Comparison of ENCODE assay signal across 16 cellular contexts in the genomic region with DNA sequence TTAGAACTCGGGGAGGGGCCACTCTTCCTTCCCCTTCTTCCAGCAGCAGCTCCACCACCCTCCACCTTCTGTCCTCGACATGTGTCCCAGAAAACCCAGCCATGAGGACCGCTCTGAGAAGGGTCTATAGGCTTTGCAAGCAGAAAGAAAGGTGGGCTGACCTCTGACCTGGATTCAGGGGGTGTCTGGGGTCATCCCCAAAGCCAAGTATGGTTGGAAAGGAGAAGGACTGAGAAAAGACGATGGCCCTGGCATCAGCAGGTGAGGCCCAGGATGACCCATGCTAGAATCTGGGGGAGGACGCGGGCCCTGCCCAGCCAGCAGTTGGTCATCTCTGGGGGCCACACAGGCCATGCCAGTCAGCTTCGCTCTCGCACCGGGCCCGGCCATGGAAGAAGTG. TPM values are rescaled to one million over a fixed set of nuclear protein-coding genes. Genes with fewer than 3 reads are reported as not detected.
DNase-seq lines count a peak whose midpoint lies in the region; ATAC-seq, FAIRE-seq and TF ChIP-seq lines count a peak whose summit lies in the region.
"Had no signal": no experiment of that assay in that cellular context is flagged by ENCODE, and none has a peak within 500 bp of the region (broad histone marks: within the 10 kb centered on the region; RNA-seq: fewer than 3 reads in every experiment).

No MANE protein-coding gene starts in this region.

- no peak for ATAC-seq in HepG2
- ATAC-seq in right lobe of liver, result no peak
- no peak for ATAC-seq in stimulated activated naive B cell treated with anti-CD40 and anti-IgM and Interleukin-4, amounts not matched to agents 10 μg/mL and 1 μg/mL and 100 μg/mL, for 72 hours (replicated peaks)
- ATAC-seq: A549 had no signal

- TF ChIP-seq CTCF in HepG2 (CRISPR knock-in tag; IDR thresholded peaks at IDR 0.05), result no peak
- TF ChIP-seq CTCF in right lobe of liver (IDR thresholded peaks at IDR 0.05), result no peak
- no peak for TF ChIP-seq CTCF in CD14-positive monocyte (IDR thresholded peaks at IDR 0.05)
- no peak for TF ChIP-seq CTCF in RWPE1 (conservative IDR thresholded peaks at IDR 0.05; ENCODE audit: low read depth)

- FAIRE-seq in HepG2 (lab: Jason Lieb, UNC), result no peak
- FAIRE-seq: A549, GM18507, HTR-8/SVneo had no signal

- intact Hi-C loops in HepG2 (cut with micrococcal nuclease; ENCODE audit: unreplicated experiment), result no loop called here
- intact Hi-C loops in right lobe of liver (cut with DNase I), result no loop called here
- intact Hi-C loops in CD14-positive monocyte (cut with micrococcal nuclease), result no loop called here

- in situ Hi-C loops in HepG2 (cut with HindIII; ENCODE audit: extremely low pct_ligation_motif_present, low pct_unique_long_range_greater_than_20kb), result no loop called here

- 93% methylated on average over 6 of the region's 10 CpGs for WGBS in HepG2 (ENCODE audit: low lambda C conversion rate)
- 94% methylated on average over 6 of the region's 10 CpGs for WGBS in right lobe of liver (ENCODE audit: insufficient coverage, low coverage, low lambda C conversion rate, missing lambda C conversion rate)

- H3K9ac ChIP-seq in HepG2 (ENCODE audit: insufficient read depth, low read depth, low read length), result no peak overlapping the region

- no peak for TF ChIP-seq RAD21 in HepG2 (CRISPR knock-in tag; IDR thresholded peaks at IDR 0.05)

- H3K27ac ChIP-seq in HepG2 (ENCODE audit: extremely low read length, insufficient read depth, low read length), result no peak overlapping the region
- H3K27ac ChIP-seq in right lobe of liver, result no peak overlapping the region
- peak overlapping the region; percentile 34 for H3K27ac ChIP-seq in RWPE1
- H3K27ac ChIP-seq: A549 had no signal

- no peaks in the 10 kb centered on the region for H3K9me3 ChIP-seq in HepG2 (ENCODE audit: low read length)
- no peaks in the 10 kb centered on the region for H3K9me3 ChIP-seq in right lobe of liver
- H3K9me3 ChIP-seq: A549 had no signal

- no peak overlapping the region for H3K4me2 ChIP-seq in HepG2 (ENCODE audit: low read depth, low read length)
- H3K4me2 ChIP-seq: A549 had no signal

- H3K4me1 Mint-ChIP-seq in CD14-positive monocyte, result no peaks in the 10 kb centered on the region
- H3K4me1 Mint-ChIP-seq in stimulated activated naive B cell treated with anti-CD40 and anti-IgM and Interleukin-4, amounts not matched to agents 10 μg/mL and 1 μg/mL and 100 μg/mL, for 72 hours, result peaks cover 4 to 14% of the 10 kb centered on the region in 2 donors
- H3K4me1 Mint-ChIP-seq: CD4-positive, alpha-beta memory T cell had no signal

- CTCF ChIA-PET in HepG2 (lab: Yijun Ruan, JAX; ENCODE audit: low intra/inter-chr PET ratio, low total read pairs) (no interaction called here), RWPE1 (lab: Yijun Ruan, JAX) (interaction anchor here (1.0 kb wide), 1 partner anchor 13 kb away, joined by 3 read pairs; no protein-coding TSS in a partner anchor)

- POLR2A ChIA-PET in HepG2 (lab: Yijun Ruan, JAX), result interaction anchor here (3.6 kb wide), 1 partner anchor 16 kb away, joined by 16 read pairs; no protein-coding TSS in a partner anchor
- POLR2A ChIA-PET in RWPE1 (lab: Yijun Ruan, JAX; ENCODE audit: low non-redundant PET), result no interaction called here

- no peak overlapping the region for H3K4me3 Mint-ChIP-seq in CD14-positive monocyte
- no peak overlapping the region for H3K4me3 Mint-ChIP-seq in stimulated activated naive B cell treated with anti-CD40 and anti-IgM and Interleukin-4, amounts not matched to agents 10 μg/mL and 1 μg/mL and 100 μg/mL, for 72 hours
- H3K4me3 Mint-ChIP-seq: CD4-positive, alpha-beta memory T cell had no signal

- H4K20me1 ChIP-seq in HepG2 (ENCODE audit: insufficient read depth, low read length), result no peaks in the 10 kb centered on the region; the same call in 1 of the 2 replicates

- H3K4me1 ChIP-seq in HepG2 (ENCODE audit: insufficient read depth, low read length) (peaks cover 6% of the 10 kb centered on the region; the same call in 1 of the 2 replicates), right lobe of liver (no peaks in the 10 kb centered on the region)
- H3K4me1 ChIP-seq: A549 had no signal

- H3K27ac Mint-ChIP-seq in CD14-positive monocyte, result no peak overlapping the region
- H3K27ac Mint-ChIP-seq in stimulated activated naive B cell treated with anti-CD40 and anti-IgM and Interleukin-4, amounts not matched to agents 10 μg/mL and 1 μg/mL and 100 μg/mL, for 72 hours, result peak overlapping the region; percentile 47
- H3K27ac Mint-ChIP-seq: CD4-positive, alpha-beta memory T cell had no signal

- no peak for TF ChIP-seq POLR2A in HepG2 (IDR thresholded peaks at IDR 0.05; ENCODE audit: insufficient read depth in 1 of 2, low read depth in 2 of 2, low read length in 2 of 2)
- no peak for TF ChIP-seq POLR2A in right lobe of liver (IDR thresholded peaks at IDR 0.05)

- no peak overlapping the region for H2AFZ ChIP-seq in HepG2 (ENCODE audit: low read length)

- peaks cover 36 to 72% of the 10 kb centered on the region in 2 donors for H3K36me3 Mint-ChIP-seq in CD14-positive monocyte
- peaks cover 16 to 35% of the 10 kb centered on the region in 2 donors for H3K36me3 Mint-ChIP-seq in stimulated activated naive B cell treated with anti-CD40 and anti-IgM and Interleukin-4, amounts not matched to agents 10 μg/mL and 1 μg/mL and 100 μg/mL, for 72 hours

- H3K9me3 Mint-ChIP-seq in CD14-positive monocyte, result peaks cover 0 to 2% (median 0%) of the 10 kb centered on the region in 7 donors
- H3K9me3 Mint-ChIP-seq in stimulated activated naive B cell treated with anti-CD40 and anti-IgM and Interleukin-4, amounts not matched to agents 10 μg/mL and 1 μg/mL and 100 μg/mL, for 72 hours, result no peaks in the 10 kb centered on the region
- H3K9me3 Mint-ChIP-seq: CD4-positive, alpha-beta memory T cell had no signal

- H3K36me3 ChIP-seq in HepG2 (replicated peaks in 1 of 2; ENCODE audit: control insufficient read depth in 1 of 2, insufficient read depth in 2 of 2, low read length in 2 of 2) (peaks cover 19 to 21% of the 10 kb centered on the region in 2 experiments; a peak in 4 of 5 replicates), right lobe of liver (peaks cover 0 to 10% (median 3%) of the 10 kb centered on the region in 4 donors)

- TF ChIP-seq EP300 in HepG2 (IDR thresholded peaks at IDR 0.05; ENCODE audit: low read depth in 2 of 2, low read length in 2 of 2) (no peak), HepG2 (CRISPR knock-in tag; IDR thresholded peaks at IDR 0.05; ENCODE audit: borderline replicate concordance) (no peak)

- no peak overlapping the region for H3K4me3 ChIP-seq in HepG2 (replicated peaks in 1 of 3; ENCODE audit: insufficient read depth in 1 of 3, low read depth in 2 of 3, low read length in 3 of 3)
- no peak overlapping the region for H3K4me3 ChIP-seq in right lobe of liver
- H3K4me3 ChIP-seq: A549 had no signal

- H3K27me3 ChIP-seq in HepG2 (ENCODE audit: control insufficient read depth in 1 of 2, insufficient read depth in 2 of 2, low read length in 2 of 2) (no peaks in the 10 kb centered on the region), right lobe of liver (no peaks in the 10 kb centered on the region)

- DNase-seq in HepG2 (ENCODE audit: low spot score) (no peak), right lobe of liver (no peak), CD14-positive monocyte (ENCODE audit: low spot score) (peak; percentile 30), RWPE1 (ENCODE audit: low spot score) (no peak), DMS53 treated with DMSO at 0.1 percent for 48 hours (lab: John Stamatoyannopoulos, UW; ENCODE audit: unreplicated experiment) (no peak)
- no peak for DNase-seq in stimulated activated naive B cell treated with anti-CD40 and anti-IgM and Interleukin-4, amounts not matched to agents 10 μg/mL and 1 μg/mL and 100 μg/mL, for 72 hours
- DNase-seq in stimulated activated CD4-positive, alpha-beta T cell treated with anti-CD3 and anti-CD28 coated beads, Interleukin-4, amount 100 ng/mL, for 4 hours, result no peak
- DNase-seq: CD4-positive, alpha-beta memory T cell; HCEC 1CT had no signal

- peaks cover 0 to 4% (median 3%) of the 10 kb centered on the region in 3 donors for H3K27me3 Mint-ChIP-seq in CD14-positive monocyte (ENCODE audit: low read depth in 3 of 3)
- H3K27me3 Mint-ChIP-seq in stimulated activated naive B cell treated with anti-CD40 and anti-IgM and Interleukin-4, amounts not matched to agents 10 μg/mL and 1 μg/mL and 100 μg/mL, for 72 hours, result no peaks in the 10 kb centered on the region
- H3K27me3 Mint-ChIP-seq: CD4-positive, alpha-beta memory T cell had no signal

- H3K79me2 ChIP-seq in HepG2 (ENCODE audit: insufficient read depth, low read length), result no peaks in the 10 kb centered on the region

- BruUV-seq in HepG2 (replicated peaks; lab: Mats Ljungman, UMichigan), result no TSS peak

RNA-seq across cellular contexts. Expression of a gene that starts 6.1 kb away (rescaled TPM):
- total RNA-seq in HepG2 (2016; rRNA removed; fragmentation: Illumina TruSeq; extraction: Trizol) (not detected in 2 replicates), right lobe of liver (under 1 TPM in 5 of 6 experiments, not detected in 1; 0.06 to 0.78 (median 0.29) TPM)
- not detected in 2 replicates for total RNA-seq in HepG2 (2016; cell fraction: cytosol; rRNA removed; fragmentation: Illumina TruSeq; extraction: Trizol; ENCODE audit: low read depth)
- 0.09 TPM in 1 of 2 replicates, not detected in the other for total RNA-seq in HepG2 (2016; cell fraction: insoluble cytoplasmic fraction; rRNA removed; fragmentation: Illumina TruSeq; extraction: Trizol)
- total RNA-seq in HepG2 (2016; cell fraction: membrane; rRNA removed; fragmentation: Illumina TruSeq; extraction: Trizol), result not detected in 2 replicates
- total RNA-seq in HepG2 (2016; cell fraction: nucleus; rRNA removed; fragmentation: Illumina TruSeq; extraction: Trizol), result not detected in 2 replicates
- polyA plus RNA-seq in HepG2 (2011; rRNA removed) (0.05 TPM in 1 of 2 replicates, not detected in the other), CD14-positive monocyte (under 1 TPM; 0.15 to 0.43 TPM)
- 0.05 TPM in 1 of 2 replicates, not detected in the other for polyA plus RNA-seq in HepG2 (2011; cell fraction: cytosol; rRNA removed)
- polyA plus RNA-seq in HepG2 (2011; cell fraction: nucleus; rRNA removed), result 0.35 and 0.80 TPM in 2 replicates
- polyA plus RNA-seq in HepG2 (2012), result 0.20 and 0.48 TPM in 2 replicates
- not detected in 2 replicates for polyA plus RNA-seq in HepG2 (2016; cell fraction: cytosol; fragmentation: Illumina TruSeq; extraction: Trizol; ENCODE audit: low read depth)
- polyA plus RNA-seq in HepG2 (2016; cell fraction: insoluble cytoplasmic fraction; fragmentation: Illumina TruSeq; extraction: Trizol; ENCODE audit: low read depth), result 0.14 TPM in 1 of 2 replicates, not detected in the other
- polyA plus RNA-seq in HepG2 (2016; cell fraction: membrane; fragmentation: Illumina TruSeq; extraction: Trizol; ENCODE audit: low read depth), result not detected in 2 replicates
- not detected in 2 replicates for polyA plus RNA-seq in HepG2 (2016; cell fraction: nucleus; fragmentation: Illumina TruSeq; extraction: Trizol; ENCODE audit: insufficient read depth, low read depth)
- polyA minus RNA-seq in HepG2 (2011; rRNA and poly(A)+ RNA removed; ENCODE audit: low replicate concordance), result not detected in 2 replicates
- polyA minus RNA-seq in HepG2 (2011; cell fraction: cytosol; rRNA and poly(A)+ RNA removed), result not detected in 2 replicates
- polyA minus RNA-seq in HepG2 (2011; cell fraction: nucleus; rRNA and poly(A)+ RNA removed), result 0.26 TPM in 1 of 2 replicates, not detected in the other
- total RNA-seq: CD4-positive, alpha-beta memory T cell; Daoy; H4 had no signal
- polyA plus RNA-seq: AG04450; BJ; CD4-positive, alpha-beta memory T cell had no signal

RNA-seq across cellular contexts. Expression of a gene that starts 39.5 kb away (rescaled TPM):
- total RNA-seq in HepG2 (2016; rRNA removed; fragmentation: Illumina TruSeq; extraction: Trizol) (1.9 and 2.8 TPM in 2 replicates), right lobe of liver (100 to 1,000 TPM in 1 of 6 experiments, 10 to 100 TPM in 5; 26.4 to 104 (median 52.9) TPM)
- total RNA-seq in HepG2 (2016; cell fraction: cytosol; rRNA removed; fragmentation: Illumina TruSeq; extraction: Trizol; ENCODE audit: low read depth), result 0.61 and 0.79 TPM in 2 replicates
- 1.1 and 2.7 TPM in 2 replicates for total RNA-seq in HepG2 (2016; cell fraction: insoluble cytoplasmic fraction; rRNA removed; fragmentation: Illumina TruSeq; extraction: Trizol)
- 0.83 and 1.2 TPM in 2 replicates for total RNA-seq in HepG2 (2016; cell fraction: membrane; rRNA removed; fragmentation: Illumina TruSeq; extraction: Trizol)
- 3.0 and 3.8 TPM in 2 replicates for total RNA-seq in HepG2 (2016; cell fraction: nucleus; rRNA removed; fragmentation: Illumina TruSeq; extraction: Trizol)
- polyA plus RNA-seq in HepG2 (2011; rRNA removed) (8.1 and 11.2 TPM in 2 replicates), CD14-positive monocyte (under 1 TPM; 0.17 to 0.62 TPM)
- 1.6 and 2.5 TPM in 2 replicates for polyA plus RNA-seq in HepG2 (2011; cell fraction: cytosol; rRNA removed)
- polyA plus RNA-seq in HepG2 (2011; cell fraction: nucleus; rRNA removed), result 122 and 144 TPM in 2 replicates
- polyA plus RNA-seq in HepG2 (2012), result 9.5 and 12.7 TPM in 2 replicates
- polyA plus RNA-seq in HepG2 (2016; cell fraction: cytosol; fragmentation: Illumina TruSeq; extraction: Trizol; ENCODE audit: low read depth), result 0.53 and 1.00 TPM in 2 replicates
- polyA plus RNA-seq in HepG2 (2016; cell fraction: insoluble cytoplasmic fraction; fragmentation: Illumina TruSeq; extraction: Trizol; ENCODE audit: low read depth), result 0.63 and 1.4 TPM in 2 replicates
- polyA plus RNA-seq in HepG2 (2016; cell fraction: membrane; fragmentation: Illumina TruSeq; extraction: Trizol; ENCODE audit: low read depth), result 0.49 and 0.86 TPM in 2 replicates
- 12.0 and 13.6 TPM in 2 replicates for polyA plus RNA-seq in HepG2 (2016; cell fraction: nucleus; fragmentation: Illumina TruSeq; extraction: Trizol; ENCODE audit: insufficient read depth, low read depth)
- 7.2 and 13.2 TPM in 2 replicates for polyA minus RNA-seq in HepG2 (2011; rRNA and poly(A)+ RNA removed; ENCODE audit: low replicate concordance)
- polyA minus RNA-seq in HepG2 (2011; cell fraction: cytosol; rRNA and poly(A)+ RNA removed), result 3.0 and 6.8 TPM in 2 replicates
- polyA minus RNA-seq in HepG2 (2011; cell fraction: nucleus; rRNA and poly(A)+ RNA removed), result 16.5 and 25.7 TPM in 2 replicates

RNA-seq across cellular contexts. Expression of a gene that starts 39.9 kb away (rescaled TPM):
- 17.8 and 32.0 TPM in 2 replicates for total RNA-seq in HepG2 (2016; rRNA removed; fragmentation: Illumina TruSeq; extraction: Trizol)
- 38.8 and 39.2 TPM in 2 replicates for total RNA-seq in HepG2 (2016; cell fraction: cytosol; rRNA removed; fragmentation: Illumina TruSeq; extraction: Trizol; ENCODE audit: low read depth)
- total RNA-seq in HepG2 (2016; cell fraction: insoluble cytoplasmic fraction; rRNA removed; fragmentation: Illumina TruSeq; extraction: Trizol), result 17.8 and 31.1 TPM in 2 replicates
- 9.2 and 11.3 TPM in 2 replicates for total RNA-seq in HepG2 (2016; cell fraction: membrane; rRNA removed; fragmentation: Illumina TruSeq; extraction: Trizol)
- total RNA-seq in HepG2 (2016; cell fraction: nucleus; rRNA removed; fragmentation: Illumina TruSeq; extraction: Trizol), result 41.9 and 45.5 TPM in 2 replicates
- 27.7 and 33.4 TPM in 2 replicates for polyA plus RNA-seq in HepG2 (2011; rRNA removed)
- polyA plus RNA-seq in HepG2 (2011; cell fraction: cytosol; rRNA removed), result 8.7 and 11.9 TPM in 2 replicates
- polyA plus RNA-seq in HepG2 (2011; cell fraction: nucleus; rRNA removed), result 256 and 300 TPM in 2 replicates
- 38.2 and 41.9 TPM in 2 replicates for polyA plus RNA-seq in HepG2 (2012)
- polyA plus RNA-seq in HepG2 (2016; cell fraction: cytosol; fragmentation: Illumina TruSeq; extraction: Trizol; ENCODE audit: low read depth), result 1.7 and 1.9 TPM in 2 replicates
- polyA plus RNA-seq in HepG2 (2016; cell fraction: insoluble cytoplasmic fraction; fragmentation: Illumina TruSeq; extraction: Trizol; ENCODE audit: low read depth), result 12.2 and 17.3 TPM in 2 replicates
- 3.6 and 4.1 TPM in 2 replicates for polyA plus RNA-seq in HepG2 (2016; cell fraction: membrane; fragmentation: Illumina TruSeq; extraction: Trizol; ENCODE audit: low read depth)
- 112 and 116 TPM in 2 replicates for polyA plus RNA-seq in HepG2 (2016; cell fraction: nucleus; fragmentation: Illumina TruSeq; extraction: Trizol; ENCODE audit: insufficient read depth, low read depth)
- polyA minus RNA-seq in HepG2 (2011; rRNA and poly(A)+ RNA removed; ENCODE audit: low replicate concordance), result 51.0 and 71.9 TPM in 2 replicates
- polyA minus RNA-seq in HepG2 (2011; cell fraction: cytosol; rRNA and poly(A)+ RNA removed), result 15.1 and 15.3 TPM in 2 replicates
- polyA minus RNA-seq in HepG2 (2011; cell fraction: nucleus; rRNA and poly(A)+ RNA removed), result 69.1 and 72.6 TPM in 2 replicates
- 10 to 100 TPM; 13.5 to 24.8 (median 18.4) TPM for total RNA-seq in right lobe of liver
- 1 to 10 TPM; 3.1 to 4.4 TPM for polyA plus RNA-seq in CD14-positive monocyte

RNA-seq across cellular contexts. Expression of a gene that starts 40.0 kb away (rescaled TPM):
- 99.4 and 109 TPM in 2 replicates for total RNA-seq in HepG2 (2016; rRNA removed; fragmentation: Illumina TruSeq; extraction: Trizol)
- 35.7 and 41.2 TPM in 2 replicates for total RNA-seq in HepG2 (2016; cell fraction: cytosol; rRNA removed; fragmentation: Illumina TruSeq; extraction: Trizol; ENCODE audit: low read depth)
- total RNA-seq in HepG2 (2016; cell fraction: insoluble cytoplasmic fraction; rRNA removed; fragmentation: Illumina TruSeq; extraction: Trizol), result 105 and 112 TPM in 2 replicates
- total RNA-seq in HepG2 (2016; cell fraction: membrane; rRNA removed; fragmentation: Illumina TruSeq; extraction: Trizol), result 35.1 and 45.2 TPM in 2 replicates
- total RNA-seq in HepG2 (2016; cell fraction: nucleus; rRNA removed; fragmentation: Illumina TruSeq; extraction: Trizol), result 76.4 and 82.2 TPM in 2 replicates
- polyA plus RNA-seq in HepG2 (2011; rRNA removed), result 67.7 and 80.1 TPM in 2 replicates
- 59.4 and 67.4 TPM in 2 replicates for polyA plus RNA-seq in HepG2 (2011; cell fraction: cytosol; rRNA removed)
- 191 and 218 TPM in 2 replicates for polyA plus RNA-seq in HepG2 (2011; cell fraction: nucleus; rRNA removed)
- 57.3 and 65.0 TPM in 2 replicates for polyA plus RNA-seq in HepG2 (2012)
- polyA plus RNA-seq in HepG2 (2016; cell fraction: cytosol; fragmentation: Illumina TruSeq; extraction: Trizol; ENCODE audit: low read depth), result 20.2 and 20.5 TPM in 2 replicates
- polyA plus RNA-seq in HepG2 (2016; cell fraction: insoluble cytoplasmic fraction; fragmentation: Illumina TruSeq; extraction: Trizol; ENCODE audit: low read depth), result 110 and 119 TPM in 2 replicates
- 27.8 and 32.7 TPM in 2 replicates for polyA plus RNA-seq in HepG2 (2016; cell fraction: membrane; fragmentation: Illumina TruSeq; extraction: Trizol; ENCODE audit: low read depth)
- 131 and 143 TPM in 2 replicates for polyA plus RNA-seq in HepG2 (2016; cell fraction: nucleus; fragmentation: Illumina TruSeq; extraction: Trizol; ENCODE audit: insufficient read depth, low read depth)
- 42.3 and 45.2 TPM in 2 replicates for polyA minus RNA-seq in HepG2 (2011; rRNA and poly(A)+ RNA removed; ENCODE audit: low replicate concordance)
- 17.6 and 28.8 TPM in 2 replicates for polyA minus RNA-seq in HepG2 (2011; cell fraction: cytosol; rRNA and poly(A)+ RNA removed)
- polyA minus RNA-seq in HepG2 (2011; cell fraction: nucleus; rRNA and poly(A)+ RNA removed), result 90.4 and 101 TPM in 2 replicates
- 10 to 100 TPM; 24.0 to 36.0 (median 27.0) TPM for total RNA-seq in right lobe of liver
- 10 to 100 TPM; 43.8 to 61.6 TPM for polyA plus RNA-seq in CD14-positive monocyte

Comparison
In these comparisons a context has a peak if more than half of its experiments do, and no peak if none do; other contexts are left out.
1. RNA of a gene that starts 39.5 kb away (total RNA-seq): 26.4 to 104 TPM in right lobe of liver; 0.61 to 3.8 TPM in HepG2; every median in the first group is over 4 times any median in the second.